Comparison of ENCODE assay signal across 28 cellular contexts in genomic region chr4:163378661-163379060, GRCh38. TPM values are rescaled to one million over a fixed set of nuclear protein-coding genes. Genes with fewer than 3 reads are reported as not detected.
"Had no signal": no experiment of that assay in that cellular context is flagged by ENCODE, and none has a peak within 500 bp of the region (broad histone marks: within the 10 kb centered on the region; RNA-seq: fewer than 3 reads in every experiment).

No MANE protein-coding gene starts in this region.

- H3K4me1 Mint-ChIP-seq: activated naive CD4-positive, alpha-beta T cell treated with anti-CD3 and anti-CD28 coated beads, Interleukin-2, amount 10 ng/mL, durations not matched to agents 7 days and 5 days; activated naive CD8-positive, alpha-beta T cell treated with anti-CD3 and anti-CD28 coated beads for 36 hours; activated T-helper 17 cell treated with anti-CD3 and anti-CD28 coated beads, Interleukin-2, amount 50 U/mL, for 72 hours; T-helper 17 cell had no signal

- H3K36me3 Mint-ChIP-seq: activated naive CD4-positive, alpha-beta T cell treated with anti-CD3 and anti-CD28 coated beads, Interleukin-2, amount 10 ng/mL, durations not matched to agents 7 days and 5 days; activated naive CD8-positive, alpha-beta T cell treated with anti-CD3 and anti-CD28 coated beads for 36 hours; WTC11 had no signal

- H3K27ac Mint-ChIP-seq: activated naive CD4-positive, alpha-beta T cell treated with anti-CD3 and anti-CD28 coated beads, Interleukin-2, amount 10 ng/mL, durations not matched to agents 7 days and 5 days; activated naive CD8-positive, alpha-beta T cell treated with anti-CD3 and anti-CD28 coated beads for 36 hours; activated T-helper 17 cell treated with anti-CD3 and anti-CD28 coated beads, Interleukin-2, amount 50 U/mL, for 72 hours; T-helper 17 cell; WTC11 had no signal

- ATAC-seq: activated T-helper 17 cell treated with anti-CD3 and anti-CD28 coated beads, Interleukin-2, amount 50 U/mL, for 72 hours; Panc1; T-helper 17 cell; WTC11 had no signal

- H3K27me3 Mint-ChIP-seq: activated naive CD4-positive, alpha-beta T cell treated with anti-CD3 and anti-CD28 coated beads, Interleukin-2, amount 10 ng/mL, durations not matched to agents 7 days and 5 days had no signal

- H3K4me3 Mint-ChIP-seq: activated naive CD4-positive, alpha-beta T cell treated with anti-CD3 and anti-CD28 coated beads, Interleukin-2, amount 10 ng/mL, durations not matched to agents 7 days and 5 days; activated naive CD8-positive, alpha-beta T cell treated with anti-CD3 and anti-CD28 coated beads for 36 hours; activated T-helper 17 cell treated with anti-CD3 and anti-CD28 coated beads, Interleukin-2, amount 50 U/mL, for 72 hours; T-helper 17 cell; WTC11 had no signal

- H3K9me3 Mint-ChIP-seq: activated naive CD4-positive, alpha-beta T cell treated with anti-CD3 and anti-CD28 coated beads, Interleukin-2, amount 10 ng/mL, durations not matched to agents 7 days and 5 days; activated naive CD8-positive, alpha-beta T cell treated with anti-CD3 and anti-CD28 coated beads for 36 hours; activated T-helper 17 cell treated with anti-CD3 and anti-CD28 coated beads, Interleukin-2, amount 50 U/mL, for 72 hours had no signal

- H3K4me3 ChIP-seq: cardiac muscle cell, SJSA1 had no signal

- DNase-seq: activated CD4-positive, alpha-beta T cell treated with anti-CD3 and anti-CD28 coated beads for 48 hours; activated CD4-positive, alpha-beta T cell treated with anti-CD3 and anti-CD28 coated beads, Interleukin-2, amount 50 U/mL, for 4 hours; activated CD4-positive, CD25-positive, alpha-beta regulatory T cell treated with anti-CD3 and anti-CD28 coated beads, Interleukin-2, amount 50 U/mL, for 72 hours; activated CD8-positive, alpha-beta memory T cell treated with anti-CD3 and anti-CD28 coated beads for 24 hours; activated gamma-delta T cell treated with Interleukin-2 at 50 U/mL for 16 hours; activated naive CD4-positive, alpha-beta T cell treated with anti-CD3 and anti-CD28 coated beads, Interleukin-2, amount 10 ng/mL, durations not matched to agents 7 days and 5 days; activated naive CD8-positive, alpha-beta T cell treated with anti-CD3 and anti-CD28 coated beads for 36 hours; activated T-cell treated with anti-CD3 and anti-CD28 coated beads for 4 hours; activated T-cell treated with anti-CD3 and anti-CD28 coated beads, Interleukin-2, amount 50 U/mL, for 48 hours; brain microvascular endothelial cell; Kasumi-1; KBM-7; NCI-H1105 treated with DMSO at 0.1 percent for 48 hours; NCI-H1436 treated with DMSO at 0.1 percent for 48 hours; NCI-H187; NCI-H2081; NCI-H510A treated with DMSO at 0.1 percent for 48 hours; NCI-H69; NK-92 treated with Interleukin-12 subunit alpha and Interleukin-12 subunit beta, amount 100 ng/mL, for 24 hours; OCI-M1; SHP77; T-helper 17 cell; T-helper 9 cell had no signal

RNA-seq across cellular contexts. Expression of gene NPY5R, which starts 35.0 kb away (rescaled TPM):
- total RNA-seq: activated naive CD8-positive, alpha-beta T cell treated with anti-CD3 and anti-CD28 coated beads for 36 hours; activated T-helper 17 cell treated with anti-CD3 and anti-CD28 coated beads, Interleukin-2, amount 50 U/mL, for 72 hours; SJSA1; T-helper 17 cell had no signal

RNA-seq across cellular contexts. Expression of gene NPY1R, which starts 46.3 kb away (rescaled TPM):
- total RNA-seq: activated naive CD8-positive, alpha-beta T cell treated with anti-CD3 and anti-CD28 coated beads for 36 hours; activated T-helper 17 cell treated with anti-CD3 and anti-CD28 coated beads, Interleukin-2, amount 50 U/mL, for 72 hours; SJSA1; T-helper 17 cell had no signal
